16 cellular contexts compared by ENCODE assay signal in the genomic region with DNA sequence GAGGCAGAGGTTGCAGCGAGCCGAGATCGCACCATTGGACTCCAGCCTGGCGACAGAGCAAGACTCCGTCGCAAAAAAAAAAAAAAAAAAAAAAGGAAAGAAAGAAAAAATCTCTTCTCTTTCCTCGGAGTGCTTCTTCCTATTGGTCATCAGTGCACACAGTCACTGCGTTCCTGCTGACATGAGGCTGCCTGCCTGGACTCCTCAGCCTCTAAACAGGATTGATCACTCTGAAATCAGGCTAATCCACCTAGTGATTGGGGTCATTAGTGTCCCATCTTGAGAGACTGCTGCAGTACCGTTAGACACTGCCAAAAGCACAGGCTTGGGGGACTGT. TPM values are rescaled to one million over a fixed set of nuclear protein-coding genes. Genes with fewer than 3 reads are reported as not detected.
DNase-seq lines count a peak whose midpoint lies in the region; ATAC-seq and TF ChIP-seq lines count a peak whose summit lies in the region.
"Had no signal": no experiment of that assay in that cellular context is flagged by ENCODE, and none has a peak within 500 bp of the region (broad histone marks: within the 10 kb centered on the region; RNA-seq: fewer than 3 reads in every experiment).

No MANE protein-coding gene starts in this region.

- no peak overlapping the region for H3K18ac ChIP-seq in H9 (ENCODE audit: insufficient read length, low read depth, low read length)

- no peak overlapping the region for H4K8ac ChIP-seq in H9 (replicated peaks; ENCODE audit: insufficient read length, low read depth, low read length)

- DNase-seq in H9 (no peak), ascending aorta (ENCODE audit: low spot score in 2 of 2) (no peak), glutamatergic neuron (no peak), SHP77 (lab: John Stamatoyannopoulos, UW) (no peak), globus pallidus (ENCODE audit: low spot score) (no peak)
- no peak for DNase-seq in stimulated activated naive B cell treated with anti-CD40 and anti-IgM and Interleukin-4, amounts not matched to agents 10 μg/mL and 1 μg/mL and 100 μg/mL, for 72 hours
- no peak for DNase-seq in stimulated activated CD4-positive, alpha-beta T cell treated with anti-CD3 and anti-CD28 coated beads, Interleukin-2, amount 100 ng/mL, for 48 hours
- DNase-seq: activated gamma-delta T cell treated with Interleukin-2 at 50 U/mL for 16 hours; DMS53; naive thymus-derived CD4-positive, alpha-beta T cell; NK-92 treated with Interleukin-12 subunit alpha and Interleukin-12 subunit beta, amount 100 ng/mL, for 24 hours; SHP77 treated with DMSO at 0.1 percent for 48 hours; T-helper 2 cell had no signal

- H3K4ac ChIP-seq in H9 (ENCODE audit: low read depth, low read length): no peak overlapping the region

- no peak overlapping the region for H2BK12ac ChIP-seq in H9 (ENCODE audit: insufficient read length, low read depth, low read length)

- ATAC-seq in stimulated activated naive B cell treated with anti-CD40 and anti-IgM and Interleukin-4, amounts not matched to agents 10 μg/mL and 1 μg/mL and 100 μg/mL, for 72 hours (replicated peaks): no peak
- ATAC-seq: activated CD4-positive, CD25-positive, alpha-beta regulatory T cell treated with anti-CD3 and anti-CD28 coated beads, Interleukin-2, amount 50 U/mL, for 24 hours; naive thymus-derived CD4-positive, alpha-beta T cell had no signal

- peaks cover 42 to 93% (median 82%) of the 10 kb centered on the region in 3 experiments for H3K36me3 Mint-ChIP-seq in H9 (ENCODE audit: insufficient read depth in 1 of 3, low read depth in 3 of 3)
- H3K36me3 Mint-ChIP-seq in glutamatergic neuron (ENCODE audit: unreplicated experiment): no peaks in the 10 kb centered on the region
- peaks cover 47 to 55% of the 10 kb centered on the region in 2 donors for H3K36me3 Mint-ChIP-seq in stimulated activated naive B cell treated with anti-CD40 and anti-IgM and Interleukin-4, amounts not matched to agents 10 μg/mL and 1 μg/mL and 100 μg/mL, for 72 hours

- H3K27me3 ChIP-seq in H9 (ENCODE audit: insufficient read depth, low read length) (no peaks in the 10 kb centered on the region), ascending aorta (no peaks in the 10 kb centered on the region)

- H3K27me3 Mint-ChIP-seq in H9 (ENCODE audit: low read depth) (no peaks in the 10 kb centered on the region), glutamatergic neuron (ENCODE audit: unreplicated experiment) (no peaks in the 10 kb centered on the region)
- no peaks in the 10 kb centered on the region for H3K27me3 Mint-ChIP-seq in stimulated activated naive B cell treated with anti-CD40 and anti-IgM and Interleukin-4, amounts not matched to agents 10 μg/mL and 1 μg/mL and 100 μg/mL, for 72 hours
- H3K27me3 Mint-ChIP-seq: dendritic cell treated with granulocyte-macrophage colony-stimulating factor and Interleukin-4, amounts not matched to agents 40 ng/mL and 50 ng/mL, for 4 days; naive thymus-derived CD4-positive, alpha-beta T cell had no signal

- H3K27ac ChIP-seq in H9 (ENCODE audit: insufficient read length, low read depth, low read length) (no peak overlapping the region), ascending aorta (peak overlapping the region; percentile 50 to 54)

- intact Hi-C loops in ascending aorta (cut with DNase I): no loop called here

- no peak overlapping the region for H3K23ac ChIP-seq in H9 (ENCODE audit: insufficient read length, low read depth, low read length)

- H3K9me3 ChIP-seq in H9 (ENCODE audit: control insufficient read depth, low read depth, low read length): no peaks in the 10 kb centered on the region
- H3K9me3 ChIP-seq in ascending aorta: no peaks in the 10 kb centered on the region
- H3K9me3 ChIP-seq: HAP-1 had no signal

- H2AFZ ChIP-seq in H9 (ENCODE audit: low read length): no peak overlapping the region

- H3K56ac ChIP-seq in H9 (ENCODE audit: insufficient read length, low read depth, low read length): no peak overlapping the region

- no peaks in the 10 kb centered on the region for H3K79me1 ChIP-seq in H9 (ENCODE audit: insufficient read depth, low read depth, low read length, poor library complexity, severe bottlenecking)

- WGBS in H9 (ENCODE audit: extremely low coverage, insufficient read length, low lambda C conversion rate): no CpG with 5 or more reads among the region's 9 CpGs

- peaks cover 80 to 87% of the 10 kb centered on the region in 2 donors for H3K36me3 ChIP-seq in ascending aorta

- H3K23me2 ChIP-seq in H9 (ENCODE audit: insufficient read length, low read depth, low read length, poor library complexity, severe bottlenecking): no peaks in the 10 kb centered on the region

- no peak overlapping the region for H2BK15ac ChIP-seq in H9 (ENCODE audit: low read depth, low read length)

- H3K4me1 ChIP-seq in H9 (ENCODE audit: insufficient read depth, low read length) (no peaks in the 10 kb centered on the region), ascending aorta (peaks cover 12 to 24% of the 10 kb centered on the region in 2 donors)
- H3K4me1 ChIP-seq: HAP-1 had no signal

- H3K9ac ChIP-seq in H9 (ENCODE audit: extremely low read depth, insufficient read length, low read length): no peak overlapping the region

- no peak overlapping the region for H4K5ac ChIP-seq in H9 (ENCODE audit: insufficient read length, low read depth, low read length)

- no peak overlapping the region for H2BK120ac ChIP-seq in H9 (ENCODE audit: low read depth, low read length, poor library complexity, severe bottlenecking)

- H3K9me3 Mint-ChIP-seq in H9 (no peaks in the 10 kb centered on the region), glutamatergic neuron (ENCODE audit: unreplicated experiment) (no peaks in the 10 kb centered on the region)
- H3K9me3 Mint-ChIP-seq in stimulated activated naive B cell treated with anti-CD40 and anti-IgM and Interleukin-4, amounts not matched to agents 10 μg/mL and 1 μg/mL and 100 μg/mL, for 72 hours: no peaks in the 10 kb centered on the region
- H3K9me3 Mint-ChIP-seq: dendritic cell treated with granulocyte-macrophage colony-stimulating factor and Interleukin-4, amounts not matched to agents 40 ng/mL and 50 ng/mL, for 4 days; naive thymus-derived CD4-positive, alpha-beta T cell had no signal

- H3K14ac ChIP-seq in H9 (ENCODE audit: insufficient read depth, low read length): no peak overlapping the region

- no peak overlapping the region for H2AK5ac ChIP-seq in H9 (ENCODE audit: insufficient read length, low read length)

- no peak for TF ChIP-seq CTCF in H9 (conservative IDR thresholded peaks at IDR 0.05)
- no peak for TF ChIP-seq CTCF in ascending aorta (IDR thresholded peaks at IDR 0.05)
- TF ChIP-seq CTCF in glutamatergic neuron (IDR thresholded peaks at IDR 0.05; ENCODE audit: partially characterized antibody, unreplicated experiment): no peak

- H2BK20ac ChIP-seq in H9 (ENCODE audit: low read depth, low read length, poor library complexity, severe bottlenecking): no peak overlapping the region

- H4K20me1 ChIP-seq in H9 (ENCODE audit: control insufficient read depth, insufficient read depth, insufficient read length): no peaks in the 10 kb centered on the region

- no peaks in the 10 kb centered on the region; the same call in 1 of the 2 replicates for H3K79me2 ChIP-seq in H9 (ENCODE audit: insufficient read depth, low read length)

- no peak overlapping the region for H3K4me3 Mint-ChIP-seq in H9
- H3K4me3 Mint-ChIP-seq in glutamatergic neuron (ENCODE audit: unreplicated experiment): peak overlapping the region; percentile 46
- no peak overlapping the region for H3K4me3 Mint-ChIP-seq in stimulated activated naive B cell treated with anti-CD40 and anti-IgM and Interleukin-4, amounts not matched to agents 10 μg/mL and 1 μg/mL and 100 μg/mL, for 72 hours
- H3K4me3 Mint-ChIP-seq: dendritic cell treated with granulocyte-macrophage colony-stimulating factor and Interleukin-4, amounts not matched to agents 40 ng/mL and 50 ng/mL, for 4 days; naive thymus-derived CD4-positive, alpha-beta T cell had no signal

- H3K4me1 Mint-ChIP-seq in H9: peaks cover 0 to 7% of the 10 kb centered on the region in 2 experiments; a peak in 2 of 4 replicates
- peaks cover 14% of the 10 kb centered on the region for H3K4me1 Mint-ChIP-seq in glutamatergic neuron (ENCODE audit: low read depth, unreplicated experiment)
- H3K4me1 Mint-ChIP-seq in stimulated activated naive B cell treated with anti-CD40 and anti-IgM and Interleukin-4, amounts not matched to agents 10 μg/mL and 1 μg/mL and 100 μg/mL, for 72 hours: peaks cover 9 to 14% of the 10 kb centered on the region in 2 donors

- H3K4me3 ChIP-seq in ascending aorta: no peak overlapping the region
- H3K4me3 ChIP-seq: HAP-1 had no signal

- H3K27ac Mint-ChIP-seq in H9 (peak overlapping the region in 2 of 3 experiments; percentile 18 to 72; a peak in 1 of 7 replicates), glutamatergic neuron (ENCODE audit: unreplicated experiment) (no peak overlapping the region)
- peak overlapping the region; percentile 75 for H3K27ac Mint-ChIP-seq in stimulated activated naive B cell treated with anti-CD40 and anti-IgM and Interleukin-4, amounts not matched to agents 10 μg/mL and 1 μg/mL and 100 μg/mL, for 72 hours
- H3K27ac Mint-ChIP-seq: dendritic cell treated with granulocyte-macrophage colony-stimulating factor and Interleukin-4, amounts not matched to agents 40 ng/mL and 50 ng/mL, for 4 days had no signal

- no peak overlapping the region for H3K4me2 ChIP-seq in H9 (ENCODE audit: insufficient read depth, insufficient read length, low read length)

- no peak overlapping the region for H2BK5ac ChIP-seq in H9 (ENCODE audit: insufficient read length, low read length)

- no peak overlapping the region for H4K91ac ChIP-seq in H9 (ENCODE audit: insufficient read length, low read depth, low read length)

- no peak overlapping the region for H3T11ph ChIP-seq in H9 (ENCODE audit: low read length)

RNA-seq across cellular contexts. Expression of a gene that starts 30.8 kb away (rescaled TPM):
- total RNA-seq in H9 (2021): 41.6 and 48.5 TPM in 2 replicates
- 65.5 TPM for total RNA-seq in ascending aorta
- total RNA-seq in glutamatergic neuron (ENCODE audit: unreplicated experiment): 6.2 TPM

RNA-seq across cellular contexts. Expression of a gene that starts 34.0 kb away (rescaled TPM):
- total RNA-seq in H9 (2021) (9.7 and 10.5 TPM in 2 replicates), ascending aorta (14.7 TPM), glutamatergic neuron (ENCODE audit: unreplicated experiment) (3.7 TPM)

RNA-seq across cellular contexts. Expression of a gene that starts 40.4 kb away (rescaled TPM):
- total RNA-seq in H9 (2021): 150 and 151 TPM in 2 replicates
- 89.7 TPM for total RNA-seq in ascending aorta
- total RNA-seq in glutamatergic neuron (ENCODE audit: unreplicated experiment): 96.5 TPM

RNA-seq across cellular contexts. Expression of a gene that starts 46.8 kb away (rescaled TPM):
- total RNA-seq in H9 (2021): 32.4 and 33.0 TPM in 2 replicates
- 23.7 TPM for total RNA-seq in ascending aorta
- total RNA-seq in glutamatergic neuron (ENCODE audit: unreplicated experiment): 13.0 TPM

RNA-seq across cellular contexts. Expression of a gene that starts 50.1 kb away (rescaled TPM):
- 48.3 and 53.2 TPM in 2 replicates for total RNA-seq in H9 (2021)
- total RNA-seq in ascending aorta: 5.0 TPM
- total RNA-seq in glutamatergic neuron (ENCODE audit: unreplicated experiment): 39.9 TPM
